In genomic region chr19:7516281-7516862, GRCh38 we compare ENCODE assay signal across 8 cellular contexts. TPM values are rescaled to one million over a fixed set of nuclear protein-coding genes. Genes with fewer than 3 reads are reported as not detected.
DNase-seq lines count a peak whose midpoint lies in the region; ATAC-seq and TF ChIP-seq lines count a peak whose summit lies in the region.

No MANE protein-coding gene starts in this region.

- H3K36me3 Mint-ChIP-seq in natural killer cell treated with Interleukin-12 subunit alpha and Interleukin-12 subunit beta and Interleukin-15 and Interleukin-18, amount 100 ng/mL, for 72 hours: no peaks in the 10 kb centered on the region

- peaks cover 4 to 9% of the 10 kb centered on the region in 2 donors for H3K27me3 Mint-ChIP-seq in natural killer cell treated with Interleukin-12 subunit alpha and Interleukin-12 subunit beta and Interleukin-15 and Interleukin-18, amount 100 ng/mL, for 72 hours

- H3K27ac Mint-ChIP-seq in natural killer cell treated with Interleukin-12 subunit alpha and Interleukin-12 subunit beta and Interleukin-15 and Interleukin-18, amount 100 ng/mL, for 72 hours: peak overlapping the region in 1 of 2 donors; percentile 65

- no peak for TF ChIP-seq CTCF in AG10803 (conservative IDR thresholded peaks at IDR 0.05; ENCODE audit: low read length)

- DNase-seq in AG10803 (ENCODE audit: low read depth): no peak
- peak; percentile 6 for DNase-seq in dermis blood vessel endothelial cell
- DNase-seq in natural killer cell treated with Interleukin-12 subunit alpha and Interleukin-12 subunit beta and Interleukin-15 and Interleukin-18, amount 100 ng/mL, for 72 hours (ENCODE audit: low spot score): no peak

- peak overlapping the region; percentile 68 for H3K4me3 ChIP-seq in AG10803 (ENCODE audit: low read length)

- peaks cover 11 to 15% of the 10 kb centered on the region in 2 donors for H3K4me1 Mint-ChIP-seq in natural killer cell treated with Interleukin-12 subunit alpha and Interleukin-12 subunit beta and Interleukin-15 and Interleukin-18, amount 100 ng/mL, for 72 hours (ENCODE audit: low read depth in 2 of 2)

- no peak for ATAC-seq in natural killer cell treated with Interleukin-12 subunit alpha and Interleukin-12 subunit beta and Interleukin-15 and Interleukin-18, amount 100 ng/mL, for 72 hours
- ATAC-seq in HG03342 (IDR thresholded peaks at IDR 0.05; ENCODE audit: unreplicated experiment) (no peak), HG03521 (IDR thresholded peaks at IDR 0.05; ENCODE audit: unreplicated experiment) (no peak), GM21367 (IDR thresholded peaks at IDR 0.05; ENCODE audit: unreplicated experiment) (no peak), GM21737 (IDR thresholded peaks at IDR 0.05; ENCODE audit: unreplicated experiment) (no peak)

- H3K4me3 Mint-ChIP-seq in natural killer cell treated with Interleukin-12 subunit alpha and Interleukin-12 subunit beta and Interleukin-15 and Interleukin-18, amount 100 ng/mL, for 72 hours: peak overlapping the region; percentile 64

- no peak for TF ChIP-seq EP300 in Ishikawa (IDR thresholded peaks at IDR 0.05; ENCODE audit: borderline replicate concordance)

- no peaks in the 10 kb centered on the region for H3K9me3 Mint-ChIP-seq in natural killer cell treated with Interleukin-12 subunit alpha and Interleukin-12 subunit beta and Interleukin-15 and Interleukin-18, amount 100 ng/mL, for 72 hours

- no peak for TF ChIP-seq RAD21 in Ishikawa (IDR thresholded peaks at IDR 0.05; ENCODE audit: low read depth)

TF ChIP-seq in Ishikawa, 13 proteins besides CTCF, POLR2A, EP300 and RAD21:
- TF ChIP-seq CEBPB (IDR thresholded peaks at IDR 0.05) (no peak), ZBTB7A (IDR thresholded peaks at IDR 0.05; ENCODE audit: low read depth) (peak; percentile 74)
TF ChIP-seq in Ishikawa: peak in this region for 1.

RNA-seq across cellular contexts. Expression of gene ZNF358, which starts 0.5 kb away (rescaled TPM):
- total RNA-seq in dermis blood vessel endothelial cell: 20.9 and 36.6 TPM in 2 replicates
- 10 to 100 TPM; 10.2 to 15.6 TPM for total RNA-seq in natural killer cell treated with Interleukin-12 subunit alpha and Interleukin-12 subunit beta and Interleukin-15 and Interleukin-18, amount 100 ng/mL, for 72 hours

RNA-seq across cellular contexts. Expression of gene MCOLN1, which starts 6.1 kb away (rescaled TPM):
- total RNA-seq in dermis blood vessel endothelial cell: 2.7 and 3.7 TPM in 2 replicates
- total RNA-seq in natural killer cell treated with Interleukin-12 subunit alpha and Interleukin-12 subunit beta and Interleukin-15 and Interleukin-18, amount 100 ng/mL, for 72 hours: 10 to 100 TPM; 26.0 to 41.2 TPM

RNA-seq across cellular contexts. Expression of gene PNPLA6, which starts 19.1 kb away (rescaled TPM):
- 107 and 192 TPM in 2 replicates for total RNA-seq in dermis blood vessel endothelial cell
- total RNA-seq in natural killer cell treated with Interleukin-12 subunit alpha and Interleukin-12 subunit beta and Interleukin-15 and Interleukin-18, amount 100 ng/mL, for 72 hours: 100 to 1,000 TPM; 259 to 369 TPM

RNA-seq across cellular contexts. Expression of gene PEX11G, which starts 27.5 kb away (rescaled TPM):
- total RNA-seq in dermis blood vessel endothelial cell: 2.3 and 2.9 TPM in 2 replicates
- 1 to 10 TPM; 1.2 to 1.4 TPM for total RNA-seq in natural killer cell treated with Interleukin-12 subunit alpha and Interleukin-12 subunit beta and Interleukin-15 and Interleukin-18, amount 100 ng/mL, for 72 hours
